23 cellular contexts compared by ENCODE assay signal in the genomic region with DNA sequence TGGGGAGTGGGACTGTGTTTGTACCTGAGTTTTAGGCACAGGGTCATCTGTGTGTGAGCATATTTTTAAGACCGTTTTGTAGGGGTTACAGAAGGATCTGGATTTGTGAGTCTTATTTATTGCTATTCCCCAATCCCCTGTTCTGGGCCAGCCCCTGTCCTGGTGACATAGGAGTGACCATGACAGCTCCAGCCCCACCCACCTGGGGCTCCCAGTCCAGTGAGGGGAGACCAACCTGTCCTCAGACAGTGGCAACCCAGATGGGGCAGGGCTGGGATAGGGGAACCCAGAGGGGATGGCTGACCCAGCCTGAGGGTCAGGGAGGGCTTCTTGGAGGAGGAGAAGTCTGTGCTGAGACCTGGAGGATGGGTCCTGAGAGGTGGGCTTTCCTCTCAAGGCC. TPM values are rescaled to one million over a fixed set of nuclear protein-coding genes. Genes with fewer than 3 reads are reported as not detected.
A peak's percentile ranks its signal among the peaks of the same experiment; 100 is the strongest.
DNase-seq lines count a peak whose midpoint lies in the region; ATAC-seq, FAIRE-seq and TF ChIP-seq lines count a peak whose summit lies in the region.
"Had no signal": no experiment of that assay in that cellular context is flagged by ENCODE, and none has a peak within 500 bp of the region (broad histone marks: within the 10 kb centered on the region; RNA-seq: fewer than 3 reads in every experiment).

No MANE protein-coding gene starts in this region.

- no peak overlapping the region for H3K9ac ChIP-seq in SK-N-SH
- H3K9ac ChIP-seq in MM.1S (ENCODE audit: low read length) = no peak overlapping the region
- H3K9ac ChIP-seq: BLaER1 had no signal

- H2AFZ ChIP-seq in SK-N-SH (ENCODE audit: low read depth) (no peak overlapping the region), osteoblast (ENCODE audit: low read length) (no peak overlapping the region), MM.1S (ENCODE audit: low read length) (no peak overlapping the region)

- H3F3A ChIP-seq in SK-N-SH (replicated peaks; ENCODE audit: insufficient read depth) (no peaks in the 10 kb centered on the region), MM.1S (ENCODE audit: insufficient read depth, low read length) (peaks cover 9% of the 10 kb centered on the region; the same call in 1 of the 2 replicates)

- FAIRE-seq in frontal cortex (lab: Jason Lieb, UNC) = no peak
- FAIRE-seq: GM12891, HTR-8/SVneo had no signal

- no peaks in the 10 kb centered on the region for H3K36me3 ChIP-seq in SK-N-SH (replicated peaks in 1 of 2; ENCODE audit: control insufficient read depth in 1 of 2, insufficient read depth in 2 of 2, low read length in 1 of 2)
- no peaks in the 10 kb centered on the region for H3K36me3 ChIP-seq in Panc1 (ENCODE audit: control insufficient read depth, insufficient read depth, low read length)
- H3K36me3 ChIP-seq in osteoblast (ENCODE audit: insufficient read depth, low read length) = no peaks in the 10 kb centered on the region
- no peaks in the 10 kb centered on the region for H3K36me3 ChIP-seq in MM.1S (replicated peaks; ENCODE audit: insufficient read depth, low read length)
- H3K36me3 ChIP-seq: Peyer's patch had no signal

- H3K27ac ChIP-seq in SK-N-SH (ENCODE audit: low read depth in 2 of 2, low read length in 1 of 2) (no peak overlapping the region), Panc1 (ENCODE audit: low read length) (peak overlapping the region; percentile 17; the same call in 1 of the 2 replicates), osteoblast (ENCODE audit: low read depth, low read length) (no peak overlapping the region), MM.1S (ENCODE audit: low read length) (no peak overlapping the region)
- H3K27ac ChIP-seq: 22Rv1, BLaER1, HL-60, Peyer's patch had no signal

- no peak for TF ChIP-seq EP300 in SK-N-SH (IDR thresholded peaks at IDR 0.05; ENCODE audit: borderline replicate concordance in 1 of 2, low read depth in 1 of 2, low read length in 1 of 2)

- H3K4me2 ChIP-seq in SK-N-SH (no peak overlapping the region), osteoblast (ENCODE audit: insufficient read depth, low read length) (no peak overlapping the region), MM.1S (ENCODE audit: low read depth, low read length) (no peak overlapping the region)
- H3K4me2 ChIP-seq: BLaER1 had no signal

- POLR2A ChIA-PET in SK-N-SH (lab: Yijun Ruan, JAX) = interaction anchor here (0.8 kb wide), 1 partner anchor 10 kb away, joined by 3 read pairs; no protein-coding TSS in a partner anchor
- POLR2A ChIA-PET in Panc1 (lab: Charles Lee) = no interaction called here

- 73% methylated on average over 1 of the region's 1 CpG for WGBS in SK-N-SH (ENCODE audit: low lambda C conversion rate)

- ATAC-seq in SK-N-SH treated with all-trans-retinoic acid at 6 μM for 48 hours (no peak), Panc1 (no peak)

- H3K27me3 ChIP-seq in SK-N-SH (ENCODE audit: insufficient read depth) = no peaks in the 10 kb centered on the region
- no peaks in the 10 kb centered on the region for H3K27me3 ChIP-seq in Panc1 (ENCODE audit: control insufficient read depth, insufficient read depth, low read length)
- H3K27me3 ChIP-seq in osteoblast (ENCODE audit: insufficient read depth, low read length) = no peaks in the 10 kb centered on the region
- H3K27me3 ChIP-seq in MM.1S (replicated peaks; ENCODE audit: insufficient read depth, low read length) = peaks cover 3% of the 10 kb centered on the region; the same call in 1 of the 2 replicates
- H3K27me3 ChIP-seq: Peyer's patch had no signal

- no peak for TF ChIP-seq RAD21 in SK-N-SH (IDR thresholded peaks at IDR 0.05; ENCODE audit: low read length)

- CTCF ChIA-PET in SK-N-SH (lab: Yijun Ruan, JAX) (interaction anchor here (2.1 to 2.7 kb wide), 2 partner anchors 9 to 25 kb away, joined by 11 to 17 read pairs; no protein-coding TSS in a partner anchor), Panc1 (lab: Charles Lee) (interaction anchor here (0.6 kb wide), 2 partner anchors 200 to 310 kb away, joined by 3 read pairs; no protein-coding TSS in a partner anchor)

- H4K20me1 ChIP-seq in SK-N-SH (ENCODE audit: insufficient read depth) (no peaks in the 10 kb centered on the region), osteoblast (ENCODE audit: insufficient read depth, low read length) (no peaks in the 10 kb centered on the region), MM.1S (ENCODE audit: insufficient read depth, low read length) (no peaks in the 10 kb centered on the region)
- H4K20me1 ChIP-seq: BLaER1 had no signal

- in situ Hi-C loops in Panc1 (cut with HindIII; ENCODE audit: low pct_unique_long_range_greater_than_20kb, low sequenced_read_pairs) = no loop called here

- H3K4me1 ChIP-seq in SK-N-SH (ENCODE audit: control insufficient read depth in 1 of 2, insufficient read depth in 2 of 2, low read depth in 1 of 2, low read length in 1 of 2) = peaks cover 0 to 5% of the 10 kb centered on the region in 2 experiments; a peak in 1 of 4 replicates
- H3K4me1 ChIP-seq in Panc1 (ENCODE audit: control insufficient read depth, insufficient read depth, low read length) = peaks cover 12% of the 10 kb centered on the region
- peaks cover 8% of the 10 kb centered on the region for H3K4me1 ChIP-seq in osteoblast (ENCODE audit: insufficient read depth, low read length)
- peaks cover 4% of the 10 kb centered on the region; the same call in 1 of the 2 replicates for H3K4me1 ChIP-seq in MM.1S (ENCODE audit: low read length)

- H3K79me2 ChIP-seq in SK-N-SH (ENCODE audit: insufficient read depth) = no peaks in the 10 kb centered on the region
- no peaks in the 10 kb centered on the region for H3K79me2 ChIP-seq in osteoblast (ENCODE audit: insufficient read depth, low read length)
- no peaks in the 10 kb centered on the region for H3K79me2 ChIP-seq in MM.1S (ENCODE audit: low read length)

- H3K4me3 ChIP-seq in SK-N-SH (ENCODE audit: low read depth in 2 of 2, low read length in 1 of 2) (no peak overlapping the region), Panc1 (ENCODE audit: low read depth in 2 of 2, low read length in 2 of 2) (no peak overlapping the region), osteoblast (ENCODE audit: insufficient read depth, low read length) (no peak overlapping the region), MM.1S (ENCODE audit: low read length) (no peak overlapping the region)
- H3K4me3 ChIP-seq: BLaER1, Peyer's patch had no signal

- H3K9me2 ChIP-seq in SK-N-SH (no peaks in the 10 kb centered on the region), MM.1S (replicated peaks; ENCODE audit: insufficient read depth, low read length) (no peaks in the 10 kb centered on the region)

- BruUV-seq in Panc1 (replicated peaks; lab: Mats Ljungman, UMichigan) = no TSS peak

- H3K9me3 ChIP-seq in SK-N-SH (no peaks in the 10 kb centered on the region), Panc1 (ENCODE audit: control insufficient read depth, insufficient read depth, low read depth, low read length) (no peaks in the 10 kb centered on the region), osteoblast (ENCODE audit: low read depth, low read length) (no peaks in the 10 kb centered on the region), MM.1S (replicated peaks; ENCODE audit: insufficient read depth, low read length) (no peaks in the 10 kb centered on the region)
- H3K9me3 ChIP-seq: BLaER1, Peyer's patch had no signal

- intact Hi-C loops in Panc1 (cut with micrococcal nuclease; ENCODE audit: unreplicated experiment) = no loop called here

- DNase-seq in SK-N-SH (peak; percentile 24), Panc1 (ENCODE audit: low read depth, low spot score) (no peak), frontal cortex (ENCODE audit: low spot score in 2 of 2) (peak; percentile 29 to 38), osteoblast (ENCODE audit: insufficient read length, low spot score, missing footprints) (peak; percentile 80), GOT3 (lab: John Stamatoyannopoulos, UW) (no peak), MM.1S (no peak)
- DNase-seq in activated CD4-positive, alpha-beta T cell treated with anti-CD3 and anti-CD28 coated beads, Interleukin-2, amount 50 U/mL, for 1 hour = no peak
- DNase-seq: DMS 273 treated with DMSO at 0.1 percent for 48 hours, GF-D8, Kasumi-1, NCI-H1105 treated with DMSO at 0.1 percent for 48 hours, NCI-H1694 treated with DMSO at 0.1 percent for 48 hours, NCI-H2107, NCI-H2227 treated with DMSO at 0.1 percent for 48 hours, NCI-H524 treated with DMSO at 0.1 percent for 48 hours, Peyer's patch, Right ventricle myocardium superior had no signal

- TF ChIP-seq CTCF in SK-N-SH (IDR thresholded peaks at IDR 0.05) = no peak
- no peak for TF ChIP-seq CTCF in Panc1 (IDR thresholded peaks at IDR 0.05)
- no peak for TF ChIP-seq CTCF in osteoblast (IDR thresholded peaks at IDR 0.05; ENCODE audit: extremely low read depth, low read depth, low read length)
- no peak for TF ChIP-seq CTCF in MM.1S (IDR thresholded peaks at IDR 0.05; ENCODE audit: low read length)

TF ChIP-seq in SK-N-SH, 30 proteins besides CTCF, POLR2A, EP300 and RAD21 (continues in another document):
- no peak for TF ChIP-seq EZH2phosphoT487 (IDR thresholded peaks at IDR 0.05; ENCODE audit: borderline replicate concordance, low read depth)
- TF ChIP-seq YY1 (IDR thresholded peaks at IDR 0.05; ENCODE audit: low read depth) = no peak
- no peak for TF ChIP-seq CHD2 (IDR thresholded peaks at IDR 0.05; ENCODE audit: low read length, partially characterized antibody)
- TF ChIP-seq JUND (IDR thresholded peaks at IDR 0.05) = no peak

TF ChIP-seq in SK-N-SH treated with all-trans-retinoic acid at 6 μM for 48 hours, 23 proteins besides CTCF, POLR2A, EP300 and RAD21 (continues in another document):
- TF ChIP-seq, protein P1, sequence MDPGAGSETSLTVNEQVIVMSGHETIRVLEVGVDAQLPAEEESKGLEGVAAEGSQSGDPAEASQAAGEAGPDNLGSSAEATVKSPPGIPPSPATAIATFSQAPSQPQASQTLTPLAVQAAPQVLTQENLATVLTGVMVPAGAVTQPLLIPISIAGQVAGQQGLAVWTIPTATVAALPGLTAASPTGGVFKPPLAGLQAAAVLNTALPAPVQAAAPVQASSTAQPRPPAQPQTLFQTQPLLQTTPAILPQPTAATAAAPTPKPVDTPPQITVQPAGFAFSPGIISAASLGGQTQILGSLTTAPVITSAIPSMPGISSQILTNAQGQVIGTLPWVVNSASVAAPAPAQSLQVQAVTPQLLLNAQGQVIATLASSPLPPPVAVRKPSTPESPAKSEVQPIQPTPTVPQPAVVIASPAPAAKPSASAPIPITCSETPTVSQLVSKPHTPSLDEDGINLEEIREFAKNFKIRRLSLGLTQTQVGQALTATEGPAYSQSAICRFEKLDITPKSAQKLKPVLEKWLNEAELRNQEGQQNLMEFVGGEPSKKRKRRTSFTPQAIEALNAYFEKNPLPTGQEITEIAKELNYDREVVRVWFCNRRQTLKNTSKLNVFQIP (CRISPR knock-in tag; IDR thresholded peaks at IDR 0.05; ENCODE audit: borderline replicate concordance, low read depth) = no peak

RNA-seq across cellular contexts. Expression of a gene that starts 10.7 kb away (rescaled TPM):
- 33.0 and 40.1 TPM in 2 replicates for polyA plus RNA-seq in SK-N-SH (2012; rRNA removed)
- polyA plus RNA-seq in SK-N-SH (2012; cell fraction: cytosol; rRNA removed) = 16.8 and 26.2 TPM in 2 replicates
- 13.8 and 35.6 TPM in 2 replicates for polyA plus RNA-seq in SK-N-SH (2012; cell fraction: nucleus; rRNA removed)
- total RNA-seq in Panc1 (2021; ENCODE audit: unreplicated experiment) (41.8 TPM), frontal cortex (26.1 TPM), osteoblast (13.4 and 15.3 TPM in 2 replicates)
- polyA plus RNA-seq in Panc1 (2012; ENCODE audit: insufficient read length) = 49.5 TPM

RNA-seq across cellular contexts. Expression of a gene that starts 18.1 kb away (rescaled TPM):
- 1.0 and 1.1 TPM in 2 replicates for polyA plus RNA-seq in SK-N-SH (2012; rRNA removed)
- 0.62 and 1.00 TPM in 2 replicates for polyA plus RNA-seq in SK-N-SH (2012; cell fraction: cytosol; rRNA removed)
- 2.6 and 3.8 TPM in 2 replicates for polyA plus RNA-seq in SK-N-SH (2012; cell fraction: nucleus; rRNA removed)
- total RNA-seq in Panc1 (2021; ENCODE audit: unreplicated experiment) = 3.6 TPM
- 3.2 TPM for polyA plus RNA-seq in Panc1 (2012; ENCODE audit: insufficient read length)
- 2.9 TPM for total RNA-seq in frontal cortex
- 0.72 and 1.2 TPM in 2 replicates for total RNA-seq in osteoblast
- total RNA-seq: Peyer's patch, Right ventricle myocardium superior had no signal

Comparison
In these comparisons a context has a peak if more than half of its experiments do, and no peak if none do; other contexts are left out.
1. DNase-seq: peak in SK-N-SH (single experiment), frontal cortex (2 of 2) and osteoblast (single experiment); none in Panc1 (single experiment), activated CD4-positive, alpha-beta T cell treated with anti-CD3 and anti-CD28 coated beads, Interleukin-2, amount 50 U/mL, for 1 hour (single experiment), GOT3 (single experiment) and MM.1S (single experiment).